16 cellular contexts compared by ENCODE assay signal in genomic region chr12:54301428-54302045, GRCh38. TPM values are rescaled to one million over a fixed set of nuclear protein-coding genes. Genes with fewer than 3 reads are reported as not detected.
DNase-seq lines count a peak whose midpoint lies in the region; ATAC-seq and TF ChIP-seq lines count a peak whose summit lies in the region.
"Had no signal": no experiment of that assay in that cellular context is flagged by ENCODE, and none has a peak within 500 bp of the region (broad histone marks: within the 10 kb centered on the region; RNA-seq: fewer than 3 reads in every experiment).

No MANE protein-coding gene starts in this region.

- TF ChIP-seq CTCF in Calu3 (IDR thresholded peaks at IDR 0.05; ENCODE audit: unreplicated experiment), result no peak
- TF ChIP-seq CTCF in osteoblast (IDR thresholded peaks at IDR 0.05; ENCODE audit: extremely low read depth, low read depth, low read length), result no peak
- TF ChIP-seq CTCF in testis (IDR thresholded peaks at IDR 0.05), result no peak

- peak overlapping the region; percentile 76 for H3K9ac ChIP-seq in NT2/D1 (ENCODE audit: insufficient read length, low read depth)
- H3K9ac ChIP-seq in iPS-18a (ENCODE audit: low read length), result peak overlapping the region; percentile 60

- H3K4me1 Mint-ChIP-seq in Calu3 (ENCODE audit: low read depth, unreplicated experiment), result peaks cover 49% of the 10 kb centered on the region

- peaks cover 3% of the 10 kb centered on the region for H3K4me1 ChIP-seq in NT2/D1 (ENCODE audit: insufficient read depth, insufficient read length)
- H3K4me1 ChIP-seq in iPS-18a (ENCODE audit: control insufficient read depth, low read depth, low read length), result peaks cover 40% of the 10 kb centered on the region
- peaks cover 29% of the 10 kb centered on the region for H3K4me1 ChIP-seq in osteoblast (ENCODE audit: insufficient read depth, low read length)
- no peaks in the 10 kb centered on the region for H3K4me1 ChIP-seq in testis

- no peak overlapping the region for H2AFZ ChIP-seq in osteoblast (ENCODE audit: low read length)

- H3K9me3 Mint-ChIP-seq in Calu3 (ENCODE audit: low read depth, unreplicated experiment), result no peaks in the 10 kb centered on the region
- H3K9me3 Mint-ChIP-seq: activated CD4-positive, alpha-beta T cell treated with anti-CD3 and anti-CD28 coated beads, Interleukin-2, amount 10 ng/mL, durations not matched to agents 7 days and 5 days; activated naive CD8-positive, alpha-beta T cell treated with anti-CD3 and anti-CD28 coated beads, Interleukin-2, amount 50 U/mL, for 24 hours; HFFc6; neural crest cell; T-helper 2 cell treated with Interferon-gamma antibody and Interleukin-4, amounts not matched to agents 5 μg/mL and 100 μg/mL, for 36 hours had no signal

- H3K27ac ChIP-seq in iPS-18a (ENCODE audit: low read length) (peak overlapping the region; percentile 76), osteoblast (ENCODE audit: low read depth, low read length) (no peak overlapping the region), testis (no peak overlapping the region)
- H3K27ac ChIP-seq: epithelial cell of prostate had no signal

- no TSS peak for BruUV-seq in Calu3 (replicated peaks; lab: Mats Ljungman, UMichigan)

- ATAC-seq in HG02981 (IDR thresholded peaks at IDR 0.05; ENCODE audit: unreplicated experiment), result no peak
- no peak for ATAC-seq in GM19467 (IDR thresholded peaks at IDR 0.05; ENCODE audit: unreplicated experiment)

- TF ChIP-seq POLR2A in testis (IDR thresholded peaks at IDR 0.05), result no peak

- H3K27ac Mint-ChIP-seq in Calu3 (ENCODE audit: unreplicated experiment), result no peak overlapping the region
- H3K27ac Mint-ChIP-seq: activated CD4-positive, alpha-beta T cell treated with anti-CD3 and anti-CD28 coated beads, Interleukin-2, amount 10 ng/mL, durations not matched to agents 7 days and 5 days; activated naive CD8-positive, alpha-beta T cell treated with anti-CD3 and anti-CD28 coated beads, Interleukin-2, amount 50 U/mL, for 24 hours; HFFc6; T-helper 2 cell treated with Interferon-gamma antibody and Interleukin-4, amounts not matched to agents 5 μg/mL and 100 μg/mL, for 36 hours had no signal

- peak overlapping the region; percentile 29 for H3K4me3 ChIP-seq in NT2/D1 (ENCODE audit: insufficient read length, low read depth)
- peak overlapping the region; percentile 68 for H3K4me3 ChIP-seq in iPS-18a (ENCODE audit: low read length)
- no peak overlapping the region for H3K4me3 ChIP-seq in osteoblast (ENCODE audit: insufficient read depth, low read length)
- H3K4me3 ChIP-seq in testis, result no peak overlapping the region

- intact Hi-C loops in Calu3 (cut with micrococcal nuclease; ENCODE audit: unreplicated experiment) (no loop called here), testis (cut with DNase I; ENCODE audit: low total_unique reads) (no loop called here)

- 82 to 90% methylated on average over 1 of the region's 1 CpG for WGBS in testis, 2 donors

- H3K27me3 Mint-ChIP-seq in Calu3 (ENCODE audit: unreplicated experiment), result peaks cover 21% of the 10 kb centered on the region

- H3K27me3 ChIP-seq in NT2/D1 (ENCODE audit: insufficient read depth, insufficient read length), result no peaks in the 10 kb centered on the region
- peaks cover 15% of the 10 kb centered on the region for H3K27me3 ChIP-seq in iPS-18a (ENCODE audit: control insufficient read depth, insufficient read depth, low read length)
- H3K27me3 ChIP-seq in osteoblast (ENCODE audit: insufficient read depth, low read length), result peaks cover 17% of the 10 kb centered on the region
- no peaks in the 10 kb centered on the region for H3K27me3 ChIP-seq in testis

- peaks cover 7% of the 10 kb centered on the region for H3K36me3 Mint-ChIP-seq in Calu3 (ENCODE audit: insufficient read depth, unreplicated experiment)

- H3K9me3 ChIP-seq in NT2/D1 (ENCODE audit: insufficient read depth, low read length) (no peaks in the 10 kb centered on the region), iPS-18a (ENCODE audit: control insufficient read depth, low read depth, low read length) (no peaks in the 10 kb centered on the region), osteoblast (ENCODE audit: low read depth, low read length) (no peaks in the 10 kb centered on the region), testis (no peaks in the 10 kb centered on the region)

- no peak for DNase-seq in Calu3
- no peak for DNase-seq in NT2/D1 (ENCODE audit: low read depth, low spot score)
- peak; percentile 9 for DNase-seq in osteoblast (ENCODE audit: insufficient read length, low spot score, missing footprints)
- no peak for DNase-seq in NCI-H1048 (lab: John Stamatoyannopoulos, UW)
- no peak for DNase-seq in testis
- DNase-seq: activated CD4-positive, alpha-beta T cell treated with anti-CD3 and anti-CD28 coated beads, Interleukin-2, amount 10 ng/mL, durations not matched to agents 7 days and 5 days; NCI-H2081 treated with DMSO at 0.1 percent for 48 hours; stimulated activated naive CD4-positive, alpha-beta T cell treated with Interleukin-2 at 50 U/mL for 16 hours had no signal

- no peaks in the 10 kb centered on the region for H3K79me2 ChIP-seq in osteoblast (ENCODE audit: insufficient read depth, low read length)

- peak overlapping the region; percentile 81 for H3K4me2 ChIP-seq in osteoblast (ENCODE audit: insufficient read depth, low read length)

- peaks cover 3% of the 10 kb centered on the region for H4K20me1 ChIP-seq in osteoblast (ENCODE audit: insufficient read depth, low read length)

- H3K36me3 ChIP-seq in NT2/D1 (ENCODE audit: insufficient read depth, insufficient read length, low read length), result no peaks in the 10 kb centered on the region
- H3K36me3 ChIP-seq in iPS-18a (ENCODE audit: control insufficient read depth, low read depth, low read length), result no peaks in the 10 kb centered on the region
- no peaks in the 10 kb centered on the region for H3K36me3 ChIP-seq in osteoblast (ENCODE audit: insufficient read depth, low read length)
- H3K36me3 ChIP-seq in testis (ENCODE audit: low read depth, missing control alignments), result no peaks in the 10 kb centered on the region

- H3K4me3 Mint-ChIP-seq in Calu3 (ENCODE audit: low read depth, unreplicated experiment), result peak overlapping the region; percentile 58
- H3K4me3 Mint-ChIP-seq: activated CD4-positive, alpha-beta T cell treated with anti-CD3 and anti-CD28 coated beads, Interleukin-2, amount 10 ng/mL, durations not matched to agents 7 days and 5 days had no signal

- CTCF ChIA-PET in Calu3 (lab: Charles Lee), result interaction anchor here (1.7 kb wide), 1 partner anchor 24 kb away, joined by 9 read pairs; the partner anchor contains the start of gene COPZ1

RNA-seq across cellular contexts. Expression of gene NFE2, which starts 0.7 kb away (rescaled TPM):
- total RNA-seq in Calu3 (2022) (0.80 and 1.8 TPM in 2 replicates), osteoblast (1.4 and 2.7 TPM in 2 replicates), testis (1 to 10 TPM in 1 of 2 donors, under 1 TPM in 1; 0.94 to 1.9 TPM)
- polyA plus RNA-seq in testis (ENCODE audit: insufficient read depth, low read depth, low replicate concordance), result 2.6 TPM
- total RNA-seq: activated CD4-positive, alpha-beta T cell treated with anti-CD3 and anti-CD28 coated beads, Interleukin-2, amount 10 ng/mL, durations not matched to agents 7 days and 5 days; neural crest cell had no signal

RNA-seq across cellular contexts. Expression of gene HNRNPA1, which starts 21.0 kb away (rescaled TPM):
- total RNA-seq in Calu3 (2022) (1,059 and 1,161 TPM in 2 replicates), osteoblast (217 and 232 TPM in 2 replicates), testis (100 to 1,000 TPM; 250 to 293 TPM)
- 534 TPM for polyA plus RNA-seq in testis (ENCODE audit: insufficient read depth, low read depth, low replicate concordance)

RNA-seq across cellular contexts. Expression of gene CBX5, which starts 21.6 kb away (rescaled TPM):
- total RNA-seq in Calu3 (2022) (128 and 173 TPM in 2 replicates), osteoblast (37.1 and 37.6 TPM in 2 replicates), testis (10 to 100 TPM; 52.7 to 63.9 TPM)
- polyA plus RNA-seq in testis (ENCODE audit: insufficient read depth, low read depth, low replicate concordance), result 66.4 TPM

RNA-seq across cellular contexts. Expression of gene COPZ1, which starts 23.4 kb away (rescaled TPM):
- total RNA-seq in Calu3 (2022), result 173 and 190 TPM in 2 replicates
- total RNA-seq in osteoblast, result 96.9 and 104 TPM in 2 replicates
- 10 to 100 TPM; 45.9 to 63.9 TPM for total RNA-seq in testis
- 123 TPM for polyA plus RNA-seq in testis (ENCODE audit: insufficient read depth, low read depth, low replicate concordance)

Comparison
In these comparisons a context has a peak if more than half of its experiments do, and no peak if none do; other contexts are left out.
1. H3K4me3 ChIP-seq: peak in NT2/D1 (single experiment) and iPS-18a (single experiment); none in osteoblast (single experiment) and testis (0 of 2).